Comparison of ENCODE assay signal across 20 cellular contexts in the genomic region with DNA sequence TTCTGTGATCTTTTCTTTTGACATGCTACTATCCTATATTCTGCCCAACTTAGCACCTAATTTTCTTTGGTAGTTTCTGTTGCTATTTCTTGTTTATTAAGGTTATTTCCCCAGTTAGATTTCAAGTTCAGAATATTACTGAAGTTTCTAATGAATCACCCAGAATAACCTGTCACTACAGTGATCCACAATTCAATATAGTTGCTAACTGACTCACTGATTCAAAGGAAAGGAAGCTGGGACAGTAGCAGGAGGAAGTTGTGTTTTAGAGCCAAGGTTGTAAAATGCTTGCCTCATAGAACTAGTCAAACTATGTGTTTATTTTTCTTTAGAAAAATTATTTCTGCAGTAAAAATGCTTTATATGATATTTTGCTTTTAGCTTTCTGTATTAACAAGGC.
"Had no signal": no experiment of that assay in that cellular context is flagged by ENCODE, and none has a peak within 500 bp of the region (broad histone marks: within the 10 kb centered on the region; RNA-seq: fewer than 3 reads in every experiment).

No MANE protein-coding gene starts in this region.

- H3K27ac ChIP-seq: foreskin keratinocyte, heart left ventricle, left lung, psoas muscle, sigmoid colon, stomach had no signal

- FAIRE-seq: urothelium cell line had no signal

- H3K4me3 Mint-ChIP-seq: activated CD4-positive, alpha-beta memory T cell treated with anti-CD3 and anti-CD28 coated beads for 36 hours; activated naive CD8-positive, alpha-beta T cell treated with anti-CD3 and anti-CD28 coated beads, Interleukin-2, amount 50 U/mL, for 24 hours; effector memory CD8-positive, alpha-beta T cell; nephron; T-helper 2 cell treated with Interferon-gamma antibody and Interleukin-4, amounts not matched to agents 5 μg/mL and 100 μg/mL, for 36 hours had no signal

- H3K27ac Mint-ChIP-seq: activated CD4-positive, alpha-beta memory T cell treated with anti-CD3 and anti-CD28 coated beads for 36 hours; activated naive CD8-positive, alpha-beta T cell treated with anti-CD3 and anti-CD28 coated beads, Interleukin-2, amount 50 U/mL, for 24 hours; activated T-cell treated with anti-CD3 and anti-CD28 coated beads, Interleukin-2, amount 50 U/mL, for 72 hours; effector memory CD8-positive, alpha-beta T cell; nephron; T-helper 2 cell treated with Interferon-gamma antibody and Interleukin-4, amounts not matched to agents 5 μg/mL and 100 μg/mL, for 36 hours had no signal

- H3K36me3 Mint-ChIP-seq: activated CD4-positive, alpha-beta memory T cell treated with anti-CD3 and anti-CD28 coated beads for 36 hours had no signal

- DNase-seq: activated CD4-positive, alpha-beta memory T cell treated with anti-CD3 and anti-CD28 coated beads for 36 hours; activated CD8-positive, alpha-beta memory T cell treated with anti-CD3 and anti-CD28 coated beads, Interleukin-2, amount 50 U/mL, for 4 hours; activated naive CD8-positive, alpha-beta T cell treated with anti-CD3 and anti-CD28 coated beads, Interleukin-2, amount 50 U/mL, for 24 hours; activated T-cell treated with anti-CD3 and anti-CD28 coated beads, Interleukin-2, amount 50 U/mL, for 72 hours; effector memory CD8-positive, alpha-beta T cell; erythroblast; heart left ventricle; islet precursor cell; left lung; mesendoderm; psoas muscle; sigmoid colon; stimulated activated CD4-positive, alpha-beta T cell treated with anti-CD3 and anti-CD28 coated beads, Interleukin-4, amount 100 ng/mL, for 24 hours; stomach; SW 1271 had no signal

- H3K9me3 ChIP-seq: heart left ventricle, left lung, psoas muscle, sigmoid colon, stomach had no signal

- H3K36me3 ChIP-seq: heart left ventricle, left lung, sigmoid colon, stomach had no signal

- H3K9me3 Mint-ChIP-seq: activated CD4-positive, alpha-beta memory T cell treated with anti-CD3 and anti-CD28 coated beads for 36 hours; activated naive CD8-positive, alpha-beta T cell treated with anti-CD3 and anti-CD28 coated beads, Interleukin-2, amount 50 U/mL, for 24 hours; activated T-cell treated with anti-CD3 and anti-CD28 coated beads, Interleukin-2, amount 50 U/mL, for 72 hours; effector memory CD8-positive, alpha-beta T cell; nephron; T-helper 2 cell treated with Interferon-gamma antibody and Interleukin-4, amounts not matched to agents 5 μg/mL and 100 μg/mL, for 36 hours had no signal

- H3K4me3 ChIP-seq: heart left ventricle, left lung, psoas muscle, sigmoid colon, stomach had no signal

- H3K4me1 ChIP-seq: foreskin keratinocyte, heart left ventricle, left lung, psoas muscle, sigmoid colon, stomach had no signal

- H3K27me3 Mint-ChIP-seq: activated CD4-positive, alpha-beta memory T cell treated with anti-CD3 and anti-CD28 coated beads for 36 hours had no signal

- H3K4me1 Mint-ChIP-seq: nephron had no signal

- ATAC-seq: activated CD4-positive, CD25-positive, alpha-beta regulatory T cell treated with anti-CD3 and anti-CD28 coated beads, Interleukin-2, amount 50 U/mL, for 24 hours; activated naive CD8-positive, alpha-beta T cell treated with anti-CD3 and anti-CD28 coated beads, Interleukin-2, amount 50 U/mL, for 24 hours; effector memory CD8-positive, alpha-beta T cell; foreskin keratinocyte; heart left ventricle; left lung; psoas muscle had no signal

- H3K27me3 ChIP-seq: foreskin keratinocyte, left lung had no signal
